23 cellular contexts compared by ENCODE assay signal in genomic region chr7:27532256-27532783, GRCh38.
A peak's percentile ranks its signal among the peaks of the same experiment; 100 is the strongest.
DNase-seq lines count a peak whose midpoint lies in the region; TF ChIP-seq lines count a peak whose summit lies in the region.
"Had no signal": no experiment of that assay in that cellular context is flagged by ENCODE, and none has a peak within 500 bp of the region (broad histone marks: within the 10 kb centered on the region; RNA-seq: fewer than 3 reads in every experiment).

No MANE protein-coding gene starts in this region.

- H3K4me1 ChIP-seq in adipocyte (ENCODE audit: control insufficient read depth, insufficient read depth, low read length): peaks cover 2% of the 10 kb centered on the region
- H3K4me1 ChIP-seq: BLaER1, body of pancreas, esophagus squamous epithelium, left lung, pancreas, Peyer's patch, transverse colon had no signal

- H3K4me3 ChIP-seq in NB4 (ENCODE audit: low read depth, low read length) (no peak overlapping the region), adipocyte (ENCODE audit: low read length) (no peak overlapping the region), fibroblast of villous mesenchyme (ENCODE audit: low read depth, low read length) (no peak overlapping the region)
- H3K4me3 ChIP-seq: BLaER1, body of pancreas, esophagus squamous epithelium, left lung, neural progenitor cell, pancreas, Peyer's patch, transverse colon had no signal

- no peak overlapping the region for H3K9ac ChIP-seq in adipocyte (ENCODE audit: low read length)
- H3K9ac ChIP-seq: BLaER1, neural progenitor cell had no signal

- peak; percentile 46 for DNase-seq in EH (ENCODE audit: low read depth)
- peak; percentile 14 for DNase-seq in NB4 (ENCODE audit: low read depth)
- peak; percentile 47 for DNase-seq in adipocyte (ENCODE audit: low read depth)
- peak; percentile 53 for DNase-seq in fibroblast of villous mesenchyme (ENCODE audit: low read depth)
- no peak for DNase-seq in activated CD8-positive, alpha-beta memory T cell treated with anti-CD3 and anti-CD28 coated beads for 24 hours
- no peak for DNase-seq in cortex of kidney (lab: John Stamatoyannopoulos, UW)
- DNase-seq in activated naive CD4-positive, alpha-beta T cell (lab: John Stamatoyannopoulos, UW): no peak
- DNase-seq: activated CD4-positive, alpha-beta T cell treated with anti-CD3 and anti-CD28 coated beads for 4 hours; activated naive CD8-positive, alpha-beta T cell treated with anti-CD3 and anti-CD28 coated beads, Interleukin-2, amount 10 ng/mL, durations not matched to agents 7 days and 5 days; body of pancreas; esophagus squamous epithelium; left lung; mesendoderm; MV-4-11; NCI-H2227 treated with DMSO at 0.1 percent for 48 hours; NCI-H526 treated with DMSO at 0.1 percent for 48 hours; NK-92 treated with Interleukin-12 subunit alpha and Interleukin-12 subunit beta, amount 100 ng/mL, for 24 hours; pancreas; Peyer's patch; SHP77; transverse colon had no signal

- H3K27me3 ChIP-seq in adipocyte (replicated peaks; ENCODE audit: control insufficient read depth, insufficient read depth, low read length): no peaks in the 10 kb centered on the region
- H3K27me3 ChIP-seq: BLaER1, body of pancreas, esophagus squamous epithelium, left lung, neural progenitor cell, pancreas, Peyer's patch, transverse colon had no signal

- peaks cover 7% of the 10 kb centered on the region for H3K9me3 ChIP-seq in adipocyte (ENCODE audit: control insufficient read depth, low read length)
- H3K9me3 ChIP-seq: esophagus squamous epithelium, left lung, pancreas, Peyer's patch, transverse colon had no signal

- no peak for TF ChIP-seq POLR2A in NB4 (IDR thresholded peaks at IDR 0.05; ENCODE audit: extremely low read depth, insufficient read length)

- TF ChIP-seq CTCF in NB4 (IDR thresholded peaks at IDR 0.05; ENCODE audit: low read depth, low read length) (no peak), fibroblast of villous mesenchyme (IDR thresholded peaks at IDR 0.05; ENCODE audit: insufficient read depth, low read depth, low read length) (no peak)

- H3K36me3 ChIP-seq in adipocyte (ENCODE audit: control insufficient read depth, insufficient read depth, low read length, severe bottlenecking): peaks cover 37% of the 10 kb centered on the region
- H3K36me3 ChIP-seq: pancreas, transverse colon had no signal

Comparison
In these comparisons a context has a peak if more than half of its experiments do, and no peak if none do; other contexts are left out.
1. DNase-seq: peak in EH (single experiment), NB4 (single experiment), adipocyte (single experiment) and fibroblast of villous mesenchyme (single experiment); none in activated CD8-positive, alpha-beta memory T cell treated with anti-CD3 and anti-CD28 coated beads for 24 hours (single experiment), cortex of kidney (single experiment) and activated naive CD4-positive, alpha-beta T cell (0 of 4).